Comparison of ENCODE assay signal across 9 cellular contexts in genomic region chrX:119647552-119648420, GRCh38. TPM values are rescaled to one million over a fixed set of nuclear protein-coding genes. Genes with fewer than 3 reads are reported as not detected.
A peak's percentile ranks its signal among the peaks of the same experiment; 100 is the strongest.
DNase-seq lines count a peak whose midpoint lies in the region; ATAC-seq and TF ChIP-seq lines count a peak whose summit lies in the region.
"Had no signal": no experiment of that assay in that cellular context is flagged by ENCODE, and none has a peak within 500 bp of the region (broad histone marks: within the 10 kb centered on the region; RNA-seq: fewer than 3 reads in every experiment).

No MANE protein-coding gene starts in this region.

- DNase-seq in activated effector memory CD4-positive, alpha-beta T cell treated with anti-CD3 and anti-CD28 coated beads, Interleukin-2, amount 50 U/mL, for 16 hours: peak; percentile 86
- DNase-seq in activated effector memory CD4-positive, alpha-beta T cell treated with Interleukin-2 at 50 U/mL for 16 hours: no peak
- peak; percentile 66 to 88 for DNase-seq in stimulated activated naive CD8-positive, alpha-beta T cell treated with anti-CD3 and anti-CD28 coated beads, Interleukin-15, amount 100 ng/mL, for 72 hours
- DNase-seq in mucosa of gallbladder (ENCODE audit: low spot score) (no peak), HT-29 (ENCODE audit: low spot score) (no peak), foreskin keratinocyte (no peak)

- peak; percentile 94 for ATAC-seq in HG03571 (IDR thresholded peaks at IDR 0.05; ENCODE audit: unreplicated experiment)
- peak; percentile 99 for ATAC-seq in stimulated activated naive CD8-positive, alpha-beta T cell treated with anti-CD3 and anti-CD28 coated beads, Interleukin-15, amount 100 ng/mL, for 72 hours
- no peak for ATAC-seq in foreskin keratinocyte

- H3K27ac Mint-ChIP-seq in activated naive CD8-positive, alpha-beta T cell: peak overlapping the region; percentile 90
- peak overlapping the region; percentile 96 to 97 for H3K27ac Mint-ChIP-seq in stimulated activated naive CD8-positive, alpha-beta T cell treated with anti-CD3 and anti-CD28 coated beads, Interleukin-15, amount 100 ng/mL, for 72 hours

- H3K36me3 Mint-ChIP-seq in activated naive CD8-positive, alpha-beta T cell: peaks cover 4% of the 10 kb centered on the region

- peak overlapping the region; percentile 52 for H3K4me3 Mint-ChIP-seq in activated naive CD8-positive, alpha-beta T cell
- peak overlapping the region; percentile 66 to 67 for H3K4me3 Mint-ChIP-seq in stimulated activated naive CD8-positive, alpha-beta T cell treated with anti-CD3 and anti-CD28 coated beads, Interleukin-15, amount 100 ng/mL, for 72 hours

- no peaks in the 10 kb centered on the region for H3K4me1 ChIP-seq in foreskin keratinocyte

- no peaks in the 10 kb centered on the region for H3K27me3 ChIP-seq in foreskin keratinocyte

- H3K27ac ChIP-seq in foreskin keratinocyte: no peak overlapping the region
- H3K27ac ChIP-seq: 22Rv1 had no signal

- H3K4me1 Mint-ChIP-seq in activated naive CD8-positive, alpha-beta T cell (ENCODE audit: low read depth): peaks cover 30% of the 10 kb centered on the region
- peaks cover 53% of the 10 kb centered on the region for H3K4me1 Mint-ChIP-seq in stimulated activated naive CD8-positive, alpha-beta T cell treated with anti-CD3 and anti-CD28 coated beads, Interleukin-15, amount 100 ng/mL, for 72 hours

- no peaks in the 10 kb centered on the region for H3K27me3 Mint-ChIP-seq in activated naive CD8-positive, alpha-beta T cell
- H3K27me3 Mint-ChIP-seq in stimulated activated naive CD8-positive, alpha-beta T cell treated with anti-CD3 and anti-CD28 coated beads, Interleukin-15, amount 100 ng/mL, for 72 hours: no peaks in the 10 kb centered on the region

- H3K9me3 Mint-ChIP-seq in activated naive CD8-positive, alpha-beta T cell (ENCODE audit: low read depth): no peaks in the 10 kb centered on the region
- H3K9me3 Mint-ChIP-seq in stimulated activated naive CD8-positive, alpha-beta T cell treated with anti-CD3 and anti-CD28 coated beads, Interleukin-15, amount 100 ng/mL, for 72 hours: peaks cover 0 to 4% of the 10 kb centered on the region in 2 donors

- no peak for TF ChIP-seq CTCF in foreskin keratinocyte (conservative IDR thresholded peaks at IDR 0.05)

RNA-seq across cellular contexts. Expression of gene NKRF, which starts 41.6 kb away (rescaled TPM):
- 8.3 TPM for total RNA-seq in mucosa of gallbladder
- 6.9 and 7.8 TPM in 2 replicates for total RNA-seq in HT-29 (2014; rRNA removed; shearing (Covaris generic))
- total RNA-seq in foreskin keratinocyte: 12.8 and 13.8 TPM in 2 replicates
- polyA plus RNA-seq in foreskin keratinocyte: 5.4 and 6.5 TPM in 2 replicates

RNA-seq across cellular contexts. Expression of gene SEPTIN6, which starts 45.2 kb away (rescaled TPM):
- 36.3 TPM for total RNA-seq in mucosa of gallbladder
- 0.10 and 0.53 TPM in 2 replicates for total RNA-seq in HT-29 (2014; rRNA removed; shearing (Covaris generic))
- 7.5 and 16.3 TPM in 2 replicates for total RNA-seq in foreskin keratinocyte
- 7.3 and 14.3 TPM in 2 replicates for polyA plus RNA-seq in foreskin keratinocyte

Comparison
In these comparisons a context has a peak if more than half of its experiments do, and no peak if none do; other contexts are left out.
1. DNase-seq: peak in activated effector memory CD4-positive, alpha-beta T cell treated with anti-CD3 and anti-CD28 coated beads, Interleukin-2, amount 50 U/mL, for 16 hours (single experiment) and stimulated activated naive CD8-positive, alpha-beta T cell treated with anti-CD3 and anti-CD28 coated beads, Interleukin-15, amount 100 ng/mL, for 72 hours (2 of 2); none in activated effector memory CD4-positive, alpha-beta T cell treated with Interleukin-2 at 50 U/mL for 16 hours (single experiment), mucosa of gallbladder (single experiment), HT-29 (single experiment) and foreskin keratinocyte (0 of 2).